Comparison of ENCODE assay signal across 9 cellular contexts in genomic region chr1:23567629-23567995, GRCh38. TPM values are rescaled to one million over a fixed set of nuclear protein-coding genes. Genes with fewer than 3 reads are reported as not detected.
DNase-seq lines count a peak whose midpoint lies in the region; ATAC-seq, FAIRE-seq and TF ChIP-seq lines count a peak whose summit lies in the region.
"Had no signal": no experiment of that assay in that cellular context is flagged by ENCODE, and none has a peak within 500 bp of the region (broad histone marks: within the 10 kb centered on the region; RNA-seq: fewer than 3 reads in every experiment).

No MANE protein-coding gene starts in this region.

- no CpG with 5 or more reads among the region's 15 CpGs for WGBS in H9 (ENCODE audit: extremely low coverage, insufficient read length, low lambda C conversion rate)

- no peak overlapping the region for H3K56ac ChIP-seq in H9 (ENCODE audit: insufficient read length, low read depth, low read length)

- H3K23me2 ChIP-seq in H9 (ENCODE audit: insufficient read length, low read depth, low read length, poor library complexity, severe bottlenecking): peaks cover 8% of the 10 kb centered on the region

- H3K4ac ChIP-seq in H9 (ENCODE audit: low read depth, low read length): no peak overlapping the region

- H3K4me1 Mint-ChIP-seq in H9 (peaks cover 53 to 59% of the 10 kb centered on the region in 2 experiments), astrocyte (ENCODE audit: low read depth, unreplicated experiment) (peaks cover 16% of the 10 kb centered on the region)
- peaks cover 43 to 61% of the 10 kb centered on the region in 2 donors for H3K4me1 Mint-ChIP-seq in stimulated activated naive B cell treated with anti-CD40 and anti-IgM and Interleukin-4, amounts not matched to agents 10 μg/mL and 1 μg/mL and 100 μg/mL, for 72 hours

- ATAC-seq in stimulated activated naive B cell treated with anti-CD40 and anti-IgM and Interleukin-4, amounts not matched to agents 10 μg/mL and 1 μg/mL and 100 μg/mL, for 72 hours (replicated peaks): peak; percentile 36 to 41
- ATAC-seq: activated CD8-positive, alpha-beta memory T cell treated with anti-CD3 and anti-CD28 coated beads, Interleukin-2, amount 10 ng/mL, durations not matched to agents 7 days and 5 days had no signal

- DNase-seq in H9 (peak; percentile 43), astrocyte (ENCODE audit: low read depth) (no peak), kidney epithelial cell (ENCODE audit: low read depth) (no peak), NCI-H1048 (lab: John Stamatoyannopoulos, UW) (no peak), NCI-H1417 (lab: John Stamatoyannopoulos, UW) (no peak), GM10248 (ENCODE audit: extremely low spot score) (no peak)
- no peak for DNase-seq in stimulated activated naive B cell treated with anti-CD40 and anti-IgM and Interleukin-4, amounts not matched to agents 10 μg/mL and 1 μg/mL and 100 μg/mL, for 72 hours
- no peak for DNase-seq in activated effector memory CD4-positive, alpha-beta T cell treated with anti-CD3 and anti-CD28 coated beads, Interleukin-2, amount 50 U/mL, for 16 hours
- DNase-seq: activated CD8-positive, alpha-beta memory T cell treated with anti-CD3 and anti-CD28 coated beads, Interleukin-2, amount 10 ng/mL, durations not matched to agents 7 days and 5 days had no signal

- POLR2A ChIA-PET in GM10248 (lab: Yijun Ruan, JAX): no interaction called here

- no peak overlapping the region for H4K91ac ChIP-seq in H9 (ENCODE audit: insufficient read length, low read depth, low read length)

- H3T11ph ChIP-seq in H9 (ENCODE audit: low read length): no peak overlapping the region

- H2BK5ac ChIP-seq in H9 (ENCODE audit: insufficient read length, low read length): no peak overlapping the region

- H4K20me1 ChIP-seq in H9 (ENCODE audit: control insufficient read depth, insufficient read depth, insufficient read length) (no peaks in the 10 kb centered on the region), astrocyte (ENCODE audit: insufficient read depth, low read length) (no peaks in the 10 kb centered on the region)

- no peak overlapping the region for H2BK20ac ChIP-seq in H9 (ENCODE audit: low read depth, low read length, poor library complexity, severe bottlenecking)

- H3K4me3 Mint-ChIP-seq in H9 (peak overlapping the region; percentile 64 to 78), astrocyte (ENCODE audit: unreplicated experiment) (peak overlapping the region; percentile 76)
- peak overlapping the region; percentile 78 for H3K4me3 Mint-ChIP-seq in stimulated activated naive B cell treated with anti-CD40 and anti-IgM and Interleukin-4, amounts not matched to agents 10 μg/mL and 1 μg/mL and 100 μg/mL, for 72 hours

- peak overlapping the region; percentile 87 for H3K18ac ChIP-seq in H9 (ENCODE audit: insufficient read length, low read depth, low read length)

- no peak overlapping the region for H2AK5ac ChIP-seq in H9 (ENCODE audit: insufficient read length, low read length)

- no peaks in the 10 kb centered on the region for H3K79me2 ChIP-seq in H9 (ENCODE audit: insufficient read depth, low read length)
- no peaks in the 10 kb centered on the region for H3K79me2 ChIP-seq in astrocyte (ENCODE audit: insufficient read depth, low read length)

- H3K27me3 ChIP-seq in H9 (ENCODE audit: insufficient read depth, low read length) (no peaks in the 10 kb centered on the region), astrocyte (ENCODE audit: insufficient read depth, low read length) (no peaks in the 10 kb centered on the region), kidney epithelial cell (ENCODE audit: control insufficient read depth, insufficient read depth, low read length) (no peaks in the 10 kb centered on the region)

- no peak overlapping the region for H4K8ac ChIP-seq in H9 (replicated peaks; ENCODE audit: insufficient read length, low read depth, low read length)

- peak overlapping the region in 1 of 3 experiments; percentile 33; a peak in 1 of 7 replicates for H3K27ac Mint-ChIP-seq in H9
- peak overlapping the region; percentile 73 for H3K27ac Mint-ChIP-seq in astrocyte (ENCODE audit: unreplicated experiment)
- H3K27ac Mint-ChIP-seq in stimulated activated naive B cell treated with anti-CD40 and anti-IgM and Interleukin-4, amounts not matched to agents 10 μg/mL and 1 μg/mL and 100 μg/mL, for 72 hours: peak overlapping the region; percentile 95
- H3K27ac Mint-ChIP-seq: activated CD8-positive, alpha-beta memory T cell treated with anti-CD3 and anti-CD28 coated beads, Interleukin-2, amount 10 ng/mL, durations not matched to agents 7 days and 5 days had no signal

- H2BK15ac ChIP-seq in H9 (ENCODE audit: low read depth, low read length): no peak overlapping the region

- no peak for TF ChIP-seq CTCF in H9 (conservative IDR thresholded peaks at IDR 0.05)
- TF ChIP-seq CTCF in astrocyte (IDR thresholded peaks at IDR 0.05; ENCODE audit: insufficient read depth, low read depth, low read length): no peak
- TF ChIP-seq CTCF in kidney epithelial cell (IDR thresholded peaks at IDR 0.05; ENCODE audit: insufficient read depth, low read length, poor library complexity, severe bottlenecking): no peak
- TF ChIP-seq CTCF in GM10248 (IDR thresholded peaks at IDR 0.05; ENCODE audit: control extremely low read depth, extremely low read depth, low read depth, missing control alignments): no peak

- H3K9me3 ChIP-seq in H9 (ENCODE audit: control insufficient read depth, low read depth, low read length) (no peaks in the 10 kb centered on the region), astrocyte (ENCODE audit: insufficient read depth, low read depth, low read length) (no peaks in the 10 kb centered on the region)

- H3K36me3 ChIP-seq in astrocyte (ENCODE audit: insufficient read depth, low read length) (no peaks in the 10 kb centered on the region), kidney epithelial cell (ENCODE audit: control insufficient read depth, insufficient read depth, low read length) (no peaks in the 10 kb centered on the region)

- H3K9me3 Mint-ChIP-seq in H9 (peaks cover 0 to 2% of the 10 kb centered on the region in 2 experiments; a peak in 2 of 5 replicates), astrocyte (ENCODE audit: unreplicated experiment) (no peaks in the 10 kb centered on the region)
- peaks cover 0 to 4% of the 10 kb centered on the region in 2 donors for H3K9me3 Mint-ChIP-seq in stimulated activated naive B cell treated with anti-CD40 and anti-IgM and Interleukin-4, amounts not matched to agents 10 μg/mL and 1 μg/mL and 100 μg/mL, for 72 hours

- peaks cover 5% of the 10 kb centered on the region; the same call in 1 of the 2 replicates for H3K4me1 ChIP-seq in H9 (ENCODE audit: insufficient read depth, low read length)
- peaks cover 23% of the 10 kb centered on the region for H3K4me1 ChIP-seq in astrocyte (ENCODE audit: insufficient read depth, low read length)

- no peak overlapping the region for H3K23ac ChIP-seq in H9 (ENCODE audit: insufficient read length, low read depth, low read length)

- no peak overlapping the region for H4K5ac ChIP-seq in H9 (ENCODE audit: insufficient read length, low read depth, low read length)

- no peaks in the 10 kb centered on the region for H3K79me1 ChIP-seq in H9 (ENCODE audit: insufficient read depth, low read depth, low read length, poor library complexity, severe bottlenecking)

- FAIRE-seq in astrocyte (lab: Jason Lieb, UNC): no peak

- no peak overlapping the region for H3K9ac ChIP-seq in H9 (ENCODE audit: extremely low read depth, insufficient read length, low read length)
- peak overlapping the region; percentile 82 for H3K9ac ChIP-seq in astrocyte (ENCODE audit: low read length)

- H2AFZ ChIP-seq in H9 (ENCODE audit: low read length): no peak overlapping the region
- peak overlapping the region; percentile 84 for H2AFZ ChIP-seq in astrocyte (ENCODE audit: low read depth, low read length)

- H3K27me3 Mint-ChIP-seq in H9 (ENCODE audit: low read depth) (peaks cover 21% of the 10 kb centered on the region), astrocyte (ENCODE audit: low read depth, unreplicated experiment) (no peaks in the 10 kb centered on the region)
- H3K27me3 Mint-ChIP-seq in stimulated activated naive B cell treated with anti-CD40 and anti-IgM and Interleukin-4, amounts not matched to agents 10 μg/mL and 1 μg/mL and 100 μg/mL, for 72 hours: no peaks in the 10 kb centered on the region

- no peak overlapping the region for H2BK12ac ChIP-seq in H9 (ENCODE audit: insufficient read length, low read depth, low read length)

- H3K36me3 Mint-ChIP-seq in H9 (ENCODE audit: insufficient read depth in 1 of 3, low read depth in 3 of 3) (peaks cover 0 to 3% (median 0%) of the 10 kb centered on the region in 3 experiments; a peak in 1 of 7 replicates), astrocyte (ENCODE audit: low read depth, unreplicated experiment) (no peaks in the 10 kb centered on the region)
- H3K36me3 Mint-ChIP-seq in stimulated activated naive B cell treated with anti-CD40 and anti-IgM and Interleukin-4, amounts not matched to agents 10 μg/mL and 1 μg/mL and 100 μg/mL, for 72 hours: peaks cover 0 to 4% of the 10 kb centered on the region in 2 donors

- CTCF ChIA-PET in GM10248 (lab: Yijun Ruan, JAX): interaction anchor here (3.2 to 6.3 kb wide), 2 partner anchors 9 to 67 kb away, joined by 15 to 32 read pairs; no protein-coding TSS in a partner anchor

- H2BK120ac ChIP-seq in H9 (ENCODE audit: low read depth, low read length, poor library complexity, severe bottlenecking): no peak overlapping the region

- H3K4me2 ChIP-seq in H9 (ENCODE audit: insufficient read depth, insufficient read length, low read length): peak overlapping the region; percentile 67
- H3K4me2 ChIP-seq in astrocyte (ENCODE audit: low read length): peak overlapping the region; percentile 83

- peak overlapping the region; percentile 76 for H3K14ac ChIP-seq in H9 (ENCODE audit: insufficient read depth, low read length)

- H3K4me3 ChIP-seq in astrocyte (ENCODE audit: insufficient read depth, low read depth, low read length) (no peak overlapping the region), kidney epithelial cell (ENCODE audit: low read depth, low read length) (peak overlapping the region; percentile 46)

- H3K27ac ChIP-seq in H9 (ENCODE audit: insufficient read length, low read depth, low read length) (no peak overlapping the region), astrocyte (ENCODE audit: low read depth, low read length) (no peak overlapping the region)

RNA-seq across cellular contexts. Expression of gene ID3, which starts 8.3 kb away (rescaled TPM):
- total RNA-seq in H9 (2021) (113 and 119 TPM in 2 replicates), astrocyte (91.4 and 94.3 TPM in 2 replicates), kidney epithelial cell (76.6 and 77.5 TPM in 2 replicates)

RNA-seq across cellular contexts. Expression of gene E2F2, which starts 36.6 kb away (rescaled TPM):
- total RNA-seq in H9 (2021): 5.1 TPM in 2 replicates
- 0.11 TPM in 1 of 2 replicates, not detected in the other for total RNA-seq in astrocyte
- 0.07 and 0.13 TPM in 2 replicates for total RNA-seq in kidney epithelial cell
